24 cellular contexts compared by ENCODE assay signal in the genomic region with DNA sequence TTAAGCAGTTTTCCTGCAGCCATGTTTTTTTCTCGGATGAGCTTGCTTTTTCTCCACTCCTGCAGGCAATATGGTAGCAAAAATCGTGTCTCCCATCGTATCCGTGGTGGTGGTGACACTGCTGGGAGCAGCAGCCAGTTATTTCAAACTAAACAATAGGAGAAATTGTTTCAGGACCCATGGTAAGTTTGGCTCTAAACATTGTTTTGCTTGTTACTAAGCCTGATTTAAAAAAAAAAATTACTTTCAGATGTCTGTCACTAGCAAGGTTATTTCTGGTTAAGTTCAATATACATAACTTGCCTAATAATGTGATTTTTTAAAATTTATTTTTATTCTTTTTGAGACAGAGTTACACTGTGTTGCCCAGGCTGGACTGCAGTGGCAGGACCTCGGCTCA. TPM values are rescaled to one million over a fixed set of nuclear protein-coding genes. Genes with fewer than 3 reads are reported as not detected.
DNase-seq lines count a peak whose midpoint lies in the region; ATAC-seq and TF ChIP-seq lines count a peak whose summit lies in the region.
"Had no signal": no experiment of that assay in that cellular context is flagged by ENCODE, and none has a peak within 500 bp of the region (broad histone marks: within the 10 kb centered on the region; RNA-seq: fewer than 3 reads in every experiment).

No MANE protein-coding gene starts in this region.

- 80% methylated on average over 5 of the region's 5 CpGs for WGBS in hepatocyte (ENCODE audit: low lambda C conversion rate, missing lambda C conversion rate)

- 0 out of 2 replicates have a peak overlapping the region, but pooled peaks have one; percentile 47 for H3K4me2 ChIP-seq in PC-9
- H3K4me2 ChIP-seq in hepatocyte = no peak overlapping the region
- H3K4me2 ChIP-seq: KMS-11 had no signal

- intact Hi-C loops in PC-9 (cut with micrococcal nuclease; ENCODE audit: unreplicated experiment) = loop anchor here (10.0 kb wide), 1 partner anchor 1156 kb away; no protein-coding TSS in a partner anchor

- CTCF ChIA-PET in PC-9 (lab: Charles Lee) = interaction anchor here (0.6 kb wide), 1 partner anchor 826 kb away, joined by 3 read pairs; no protein-coding TSS in a partner anchor

- DNase-seq in PC-9 = no peak
- DNase-seq in epithelial cell of prostate (ENCODE audit: low read depth, low spot score) = no peak
- no peak for DNase-seq in hepatocyte (ENCODE audit: low spot score)
- no peak for DNase-seq in SJCRH30
- no peak for DNase-seq in hypothalamus (lab: John Stamatoyannopoulos, UW)
- DNase-seq in WERI-Rb-1 = no peak
- DNase-seq: ACHN; CD4-positive, CD25-positive, alpha-beta regulatory T cell; COR-L47; DMS 273 treated with DMSO at 0.1 percent for 48 hours; DND-41; NCI-H1417; NCI-H187; NCI-H226; NCI-H524; NCI-H82; OCI-M1; RPMI8226; SIG-M5 had no signal

- no peaks in the 10 kb centered on the region for H3K9me3 ChIP-seq in PC-9 (ENCODE audit: insufficient read depth, low read depth)
- H3K9me3 ChIP-seq in hepatocyte (ENCODE audit: low read depth) = no peaks in the 10 kb centered on the region
- H3K9me3 ChIP-seq in SJCRH30 (replicated peaks) = no peaks in the 10 kb centered on the region
- H3K9me3 ChIP-seq in WERI-Rb-1 (ENCODE audit: severe bottlenecking) = no peaks in the 10 kb centered on the region
- H3K9me3 ChIP-seq: HAP-1 had no signal

- H3K4me1 ChIP-seq in PC-9 (replicated peaks; ENCODE audit: insufficient read depth) (0 out of 2 replicates have a peak, but pooled peaks cover 7% of the 10 kb centered on the region), hepatocyte (ENCODE audit: insufficient read depth) (peaks cover 7% of the 10 kb centered on the region), SJCRH30 (no peaks in the 10 kb centered on the region)

- H3K9me2 ChIP-seq in PC-9 (ENCODE audit: insufficient read depth) (no peaks in the 10 kb centered on the region), hepatocyte (replicated peaks; ENCODE audit: insufficient read depth) (no peaks in the 10 kb centered on the region)

- H3K36me3 ChIP-seq in PC-9 (ENCODE audit: low read depth) = no peaks in the 10 kb centered on the region
- H3K36me3 ChIP-seq in hepatocyte (replicated peaks; ENCODE audit: insufficient read depth, low read depth) = no peaks in the 10 kb centered on the region
- H3K36me3 ChIP-seq in SJCRH30 = no peaks in the 10 kb centered on the region
- H3K36me3 ChIP-seq in WERI-Rb-1 = no peaks in the 10 kb centered on the region
- H3K36me3 ChIP-seq: HAP-1 had no signal

- no TSS peak for BruUV-seq in PC-9 (replicated peaks; lab: Mats Ljungman, UMichigan)

- H3K27me3 ChIP-seq in PC-9 (ENCODE audit: insufficient read depth, low read depth) (no peaks in the 10 kb centered on the region), hepatocyte (no peaks in the 10 kb centered on the region), SJCRH30 (no peaks in the 10 kb centered on the region), WERI-Rb-1 (ENCODE audit: insufficient read depth, low read depth, severe bottlenecking) (no peaks in the 10 kb centered on the region)

- H3K27ac ChIP-seq in PC-9 (no peak overlapping the region), epithelial cell of prostate (peak overlapping the region; percentile 48), hepatocyte (peak overlapping the region; percentile 87), SJCRH30 (no peak overlapping the region), WERI-Rb-1 (no peak overlapping the region)
- H3K27ac ChIP-seq: HL-60, KMS-11 had no signal

- POLR2A ChIA-PET in PC-9 (lab: Charles Lee; ENCODE audit: unreplicated experiment) = no interaction called here

- H2AFZ ChIP-seq in PC-9 (no peak overlapping the region), hepatocyte (no peak overlapping the region)

- H3F3A ChIP-seq in PC-9 (ENCODE audit: insufficient read depth, low read depth) = no peaks in the 10 kb centered on the region

- no peak for ATAC-seq in HG03469 (IDR thresholded peaks at IDR 0.05; ENCODE audit: unreplicated experiment)

- H4K20me1 ChIP-seq in PC-9 (ENCODE audit: insufficient read depth) (no peaks in the 10 kb centered on the region), hepatocyte (ENCODE audit: insufficient read depth, poor library complexity, severe bottlenecking) (no peaks in the 10 kb centered on the region)

- no peaks in the 10 kb centered on the region for H3K79me2 ChIP-seq in PC-9 (ENCODE audit: low read depth)
- no peaks in the 10 kb centered on the region for H3K79me2 ChIP-seq in hepatocyte

- H3K4me3 ChIP-seq in PC-9 = no peak overlapping the region
- H3K4me3 ChIP-seq in hepatocyte = no peak overlapping the region
- H3K4me3 ChIP-seq in SJCRH30 = no peak overlapping the region
- no peak overlapping the region for H3K4me3 ChIP-seq in WERI-Rb-1 (ENCODE audit: low read depth, low read length)
- H3K4me3 ChIP-seq: HAP-1 had no signal

- TF ChIP-seq CTCF in PC-9 (conservative IDR thresholded peaks at IDR 0.05) = no peak
- no peak for TF ChIP-seq CTCF in hepatocyte (IDR thresholded peaks at IDR 0.05; ENCODE audit: poor library complexity)
- no peak for TF ChIP-seq CTCF in WERI-Rb-1 (IDR thresholded peaks at IDR 0.05; ENCODE audit: low read depth, low read length)

RNA-seq across cellular contexts. Expression of gene GYG2, which starts 17.5 kb away (rescaled TPM):
- total RNA-seq in PC-9 (2021) = 1.7 and 2.0 TPM in 2 replicates
- 41.4 and 41.7 TPM in 2 replicates for total RNA-seq in hepatocyte
- 35.8 and 44.3 TPM in 2 replicates for polyA plus RNA-seq in hepatocyte
- total RNA-seq in SJCRH30 (2014; rRNA removed; shearing (Covaris generic)) = 13.7 and 14.4 TPM in 2 replicates
- total RNA-seq: CD4-positive, CD25-positive, alpha-beta regulatory T cell; HT1080 had no signal
- polyA plus RNA-seq: CD4-positive, CD25-positive, alpha-beta regulatory T cell had no signal

RNA-seq across cellular contexts. Expression of gene XG, which starts 59.4 kb away (rescaled TPM):
- not detected in 2 replicates for total RNA-seq in PC-9 (2021)
- 0.12 and 0.53 TPM in 2 replicates for total RNA-seq in hepatocyte
- 0.15 and 0.64 TPM in 2 replicates for polyA plus RNA-seq in hepatocyte
- total RNA-seq in SJCRH30 (2014; rRNA removed; shearing (Covaris generic)) = not detected in 2 replicates
- total RNA-seq: CD4-positive, CD25-positive, alpha-beta regulatory T cell; HT1080 had no signal
- polyA plus RNA-seq: CD4-positive, CD25-positive, alpha-beta regulatory T cell had no signal

Comparison
In these comparisons a context has a peak if more than half of its experiments do, and no peak if none do; other contexts are left out.
1. H3K27ac ChIP-seq: peak in epithelial cell of prostate (single experiment) and hepatocyte (single experiment); none in PC-9 (single experiment), SJCRH30 (single experiment) and WERI-Rb-1 (single experiment).